24 cellular contexts compared by ENCODE assay signal in the genomic region with DNA sequence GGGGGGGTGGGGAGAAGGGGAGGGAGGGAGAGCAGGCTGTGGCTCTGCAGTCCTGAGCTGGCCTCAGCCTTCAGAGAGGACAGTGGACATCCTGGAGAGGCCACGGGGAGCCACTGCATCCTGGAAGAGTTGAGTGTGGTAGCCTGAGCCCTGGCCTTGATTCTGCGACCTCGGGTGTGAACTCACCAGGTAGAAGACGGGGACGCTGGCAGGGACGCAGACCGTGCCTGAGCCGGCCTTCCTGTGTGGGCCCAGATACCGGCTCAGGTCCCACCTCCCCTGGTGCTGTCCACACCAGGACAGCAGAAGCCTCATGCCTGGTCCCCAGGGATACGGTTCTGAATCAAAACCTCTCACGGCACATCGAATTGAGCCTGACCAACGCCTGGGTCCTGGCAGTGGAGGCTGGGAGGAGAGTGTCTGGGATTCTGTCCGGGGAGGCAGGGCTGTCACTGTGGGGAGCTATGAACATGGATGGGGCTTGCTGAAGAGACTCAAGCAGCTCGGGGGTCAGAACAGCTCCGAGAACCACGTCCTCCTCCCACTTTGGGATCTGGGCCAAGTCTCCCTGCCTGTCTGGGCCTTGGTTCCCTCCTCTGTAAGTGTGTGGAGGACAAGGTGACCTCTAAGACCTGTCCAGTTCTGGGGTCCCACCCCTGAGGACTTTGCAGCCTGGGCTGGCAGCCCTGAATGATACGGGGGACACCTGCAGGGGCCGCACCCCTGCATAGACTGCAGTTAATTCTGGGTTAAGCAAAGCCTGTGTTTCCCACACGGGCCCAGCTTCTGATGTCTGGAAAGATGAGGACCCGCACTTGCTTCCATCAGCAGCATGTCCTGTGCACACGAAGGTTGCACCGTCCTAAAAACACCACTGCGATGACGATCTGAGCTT.
"Had no signal": no experiment of that assay in that cellular context is flagged by ENCODE, and none has a peak within 500 bp of the region (broad histone marks: within the 10 kb centered on the region; RNA-seq: fewer than 3 reads in every experiment).

No MANE protein-coding gene starts in this region.

- DNase-seq: activated B cell treated with CpG ODN at 0.5 μM for 24 hours; activated CD4-positive, alpha-beta T cell treated with anti-CD3 and anti-CD28 coated beads for 36 hours; activated CD4-positive, alpha-beta T cell treated with anti-CD3 and anti-CD28 coated beads, Interleukin-2, amount 50 U/mL, for 4 hours; activated CD8-positive, alpha-beta memory T cell treated with anti-CD3 and anti-CD28 coated beads, Interleukin-2, amount 50 U/mL, for 48 hours; activated naive CD4-positive, alpha-beta T cell treated with Interleukin-2 at 50 U/mL for 16 hours; activated naive CD8-positive, alpha-beta T cell treated with anti-CD3 and anti-CD28 coated beads for 36 hours; activated T-cell treated with anti-CD3 and anti-CD28 coated beads, Interleukin-2, amount 50 U/mL, for 48 hours; endodermal cell; left colon; naive thymus-derived CD4-positive, alpha-beta T cell; stimulated activated CD4-positive, alpha-beta T cell treated with anti-CD3 and anti-CD28 coated beads, Interleukin-12 subunit alpha, Interleukin-12 subunit beta, amount 100 ng/mL, for 4 hours; stimulated activated CD4-positive, alpha-beta T cell treated with anti-CD3 and anti-CD28 coated beads, Interleukin-4, amount 100 ng/mL, for 4 hours; stimulated activated naive CD8-positive, alpha-beta T cell treated with anti-CD3 and anti-CD28 coated beads, Interleukin-15, Interleukin-2, amounts not matched to agents 100 U/mL and 50 U/mL, for 24 hours; T-cell; thyroid gland; upper lobe of right lung had no signal

- ATAC-seq: activated CD4-positive, alpha-beta T cell treated with anti-CD3 and anti-CD28 coated beads for 36 hours; left colon; stimulated activated naive CD8-positive, alpha-beta T cell treated with anti-CD3 and anti-CD28 coated beads, Interleukin-15, Interleukin-2, amounts not matched to agents 100 U/mL and 50 U/mL, for 24 hours; T-cell had no signal

- FAIRE-seq: astrocyte, islet of Langerhans had no signal

- H3K4me3 Mint-ChIP-seq: activated B cell treated with CpG ODN at 0.5 μM for 24 hours; activated CD4-positive, alpha-beta T cell treated with anti-CD3 and anti-CD28 coated beads for 36 hours; activated naive CD8-positive, alpha-beta T cell treated with anti-CD3 and anti-CD28 coated beads for 36 hours; central memory CD8-positive, alpha-beta T cell; endodermal cell; naive thymus-derived CD4-positive, alpha-beta T cell; T-cell; T-helper 2 cell treated with Interferon-gamma antibody and Interleukin-4, amounts not matched to agents 5 μg/mL and 100 μg/mL, for 36 hours had no signal

- H3K4me1 ChIP-seq: thyroid gland, upper lobe of right lung had no signal

- H3K9me3 ChIP-seq: ovary, thyroid gland, upper lobe of right lung had no signal

- H3K27me3 Mint-ChIP-seq: activated CD4-positive, alpha-beta T cell treated with anti-CD3 and anti-CD28 coated beads for 36 hours; activated naive CD8-positive, alpha-beta T cell treated with anti-CD3 and anti-CD28 coated beads for 36 hours; T-cell had no signal

- H3K27ac Mint-ChIP-seq: activated B cell treated with CpG ODN at 0.5 μM for 24 hours; activated CD4-positive, alpha-beta T cell treated with anti-CD3 and anti-CD28 coated beads for 36 hours; activated naive CD8-positive, alpha-beta T cell treated with anti-CD3 and anti-CD28 coated beads for 36 hours; endodermal cell; T-cell; T-helper 2 cell treated with Interferon-gamma antibody and Interleukin-4, amounts not matched to agents 5 μg/mL and 100 μg/mL, for 36 hours had no signal

- H3K27me3 ChIP-seq: heart left ventricle, ovary, thyroid gland, upper lobe of right lung had no signal

- H3K36me3 ChIP-seq: heart left ventricle, ovary, thyroid gland, upper lobe of right lung had no signal

- H3K27ac ChIP-seq: epithelial cell of prostate, ovary, thyroid gland, upper lobe of right lung had no signal

- H3K4me1 Mint-ChIP-seq: activated naive CD8-positive, alpha-beta T cell treated with anti-CD3 and anti-CD28 coated beads for 36 hours had no signal

- H3K4me3 ChIP-seq: coronary artery, heart left ventricle, ovary, thyroid gland, upper lobe of right lung had no signal
